In the genomic region with DNA sequence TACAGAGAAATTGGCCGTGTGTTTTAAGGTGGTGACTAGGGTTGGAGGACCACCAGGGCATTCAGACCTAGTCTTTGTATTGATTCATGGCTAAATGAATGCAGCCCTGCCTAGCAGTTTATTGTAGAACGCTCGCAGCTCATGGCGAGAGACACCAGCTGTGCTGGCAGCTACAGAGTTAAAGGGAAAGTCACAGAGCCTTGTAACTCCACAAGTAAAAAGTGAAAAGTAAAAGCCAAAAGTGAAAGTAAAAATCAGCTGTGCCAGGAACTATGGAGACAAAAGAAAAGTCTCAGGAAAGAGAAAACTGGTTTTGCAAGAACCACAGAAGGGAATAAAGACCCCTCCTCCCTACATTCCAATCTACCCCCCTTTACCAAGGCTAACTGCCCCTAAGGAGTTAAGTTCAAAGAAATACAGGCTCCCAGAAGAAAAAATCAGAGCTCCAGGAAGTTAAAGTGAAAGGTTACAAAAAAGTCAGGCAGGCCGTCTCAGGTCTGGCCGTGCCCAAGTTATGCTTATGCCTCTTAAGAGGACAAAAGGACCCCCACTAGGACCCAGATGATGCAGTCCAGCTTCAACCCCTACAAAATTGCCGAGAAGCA, we compare ENCODE assay signal across 8 cellular contexts. TPM values are rescaled to one million over a fixed set of nuclear protein-coding genes. Genes with fewer than 3 reads are reported as not detected.
DNase-seq lines count a peak whose midpoint lies in the region; ATAC-seq and TF ChIP-seq lines count a peak whose summit lies in the region.

No MANE protein-coding gene starts in this region.

- H3K4me3 Mint-ChIP-seq in CD8-positive, alpha-beta T cell, result no peak overlapping the region
- H3K4me3 Mint-ChIP-seq in activated T-helper 2 cell treated with anti-CD3 and anti-CD28 coated beads, Interferon-gamma antibody, Interleukin-2, Interleukin-4, amounts not matched to agents 10 μg/mL and 5 μg/mL and 100 μg/mL, durations not matched to agents 14 hours and 24 hours and 36 hours (ENCODE audit: low read depth), result no peak overlapping the region

- H3K27me3 ChIP-seq in CD8-positive, alpha-beta T cell (ENCODE audit: insufficient read depth, low read length), result no peaks in the 10 kb centered on the region
- no peaks in the 10 kb centered on the region for H3K27me3 ChIP-seq in rectal smooth muscle tissue (ENCODE audit: control insufficient read depth, insufficient read depth, low read length)

- H3K4me1 ChIP-seq in CD8-positive, alpha-beta T cell (ENCODE audit: insufficient read depth, low read length), result peaks cover 19% of the 10 kb centered on the region
- no peaks in the 10 kb centered on the region for H3K4me1 ChIP-seq in rectal smooth muscle tissue (ENCODE audit: control insufficient read depth, insufficient read depth, low read length)

- peak overlapping the region; percentile 19 for H3K9ac ChIP-seq in rectal smooth muscle tissue (ENCODE audit: low read length)

- H3K9me3 ChIP-seq in CD8-positive, alpha-beta T cell (ENCODE audit: low read length), result no peaks in the 10 kb centered on the region

- POLR2A ChIA-PET in CD8-positive, alpha-beta T cell (lab: Charles Lee), result interaction anchor here (1.3 to 1.7 kb wide), 3 partner anchors 28 to 55 kb away, joined by 4 to 12 read pairs (median 11); a partner anchor contains a TSS

- H3K4me3 ChIP-seq in CD8-positive, alpha-beta T cell (ENCODE audit: low read depth, low read length), result peak overlapping the region; percentile 78
- H3K4me3 ChIP-seq in HFF-Myc (replicated peaks; ENCODE audit: low read depth, low read length) (peak overlapping the region; percentile 39), rectal smooth muscle tissue (ENCODE audit: low read length) (peak overlapping the region; percentile 77)

- peak; percentile 49 for ATAC-seq in CD8-positive, alpha-beta T cell
- ATAC-seq in left cardiac atrium (peak; percentile 48 to 62), HG03469 (IDR thresholded peaks at IDR 0.05; ENCODE audit: unreplicated experiment) (no peak)

- peaks cover 5% of the 10 kb centered on the region for H3K36me3 ChIP-seq in CD8-positive, alpha-beta T cell (ENCODE audit: insufficient read depth, low read length)
- no peaks in the 10 kb centered on the region for H3K36me3 ChIP-seq in rectal smooth muscle tissue (ENCODE audit: control insufficient read depth, insufficient read depth, low read length)

- DNase-seq in CD8-positive, alpha-beta T cell, result peak in 4 of 7 experiments; percentile 13 to 58 (median 23)
- DNase-seq in HFF-Myc (ENCODE audit: extremely low read depth, low read depth) (no peak), left cardiac atrium (no peak), 8988T (no peak)
- peak; percentile 16 to 18 for DNase-seq in activated CD4-positive, alpha-beta T cell treated with anti-CD3 and anti-CD28 coated beads, Interleukin-2, amount 50 U/mL, for 48 hours
- DNase-seq in activated T-helper 2 cell treated with anti-CD3 and anti-CD28 coated beads, Interferon-gamma antibody, Interleukin-2, Interleukin-4, amounts not matched to agents 10 μg/mL and 5 μg/mL and 100 μg/mL, durations not matched to agents 14 hours and 24 hours and 36 hours (ENCODE audit: low spot score), result no peak

- no peak overlapping the region for H3K27ac Mint-ChIP-seq in CD8-positive, alpha-beta T cell
- H3K27ac Mint-ChIP-seq in activated T-helper 2 cell treated with anti-CD3 and anti-CD28 coated beads, Interferon-gamma antibody, Interleukin-2, Interleukin-4, amounts not matched to agents 10 μg/mL and 5 μg/mL and 100 μg/mL, durations not matched to agents 14 hours and 24 hours and 36 hours, result no peak overlapping the region

- H3K27me3 Mint-ChIP-seq in CD8-positive, alpha-beta T cell (ENCODE audit: low read depth), result no peaks in the 10 kb centered on the region
- peaks cover 2% of the 10 kb centered on the region for H3K27me3 Mint-ChIP-seq in activated T-helper 2 cell treated with anti-CD3 and anti-CD28 coated beads, Interferon-gamma antibody, Interleukin-2, Interleukin-4, amounts not matched to agents 10 μg/mL and 5 μg/mL and 100 μg/mL, durations not matched to agents 14 hours and 24 hours and 36 hours (ENCODE audit: low read depth)

- peaks cover 3% of the 10 kb centered on the region for H3K9me3 Mint-ChIP-seq in CD8-positive, alpha-beta T cell
- no peaks in the 10 kb centered on the region for H3K9me3 Mint-ChIP-seq in activated T-helper 2 cell treated with anti-CD3 and anti-CD28 coated beads, Interferon-gamma antibody, Interleukin-2, Interleukin-4, amounts not matched to agents 10 μg/mL and 5 μg/mL and 100 μg/mL, durations not matched to agents 14 hours and 24 hours and 36 hours

- intact Hi-C loops in CD8-positive, alpha-beta T cell (cut with DNase I, micrococcal nuclease), result loop anchor here (1.0 to 5.0 kb wide), 5 partner anchors 31 to 421 kb away; a partner anchor contains a TSS
- intact Hi-C loops in left cardiac atrium (cut with DNase I), result no loop called here
- intact Hi-C loops in activated T-helper 2 cell treated with anti-CD3 and anti-CD28 coated beads, Interferon-gamma antibody, Interleukin-2, Interleukin-4, amounts not matched to agents 10 μg/mL and 5 μg/mL and 100 μg/mL, durations not matched to agents 14 hours and 24 hours and 36 hours (cut with micrococcal nuclease), result loop anchor here (2.0 kb wide), 1 partner anchor 55 kb away; a partner anchor contains a TSS

- CTCF ChIA-PET in CD8-positive, alpha-beta T cell (lab: Charles Lee), result interaction anchor here (0.9 kb wide), 1 partner anchor 25 kb away, joined by 3 read pairs; no protein-coding TSS in a partner anchor

- peaks cover 13% of the 10 kb centered on the region for H3K36me3 Mint-ChIP-seq in CD8-positive, alpha-beta T cell
- H3K36me3 Mint-ChIP-seq in activated T-helper 2 cell treated with anti-CD3 and anti-CD28 coated beads, Interferon-gamma antibody, Interleukin-2, Interleukin-4, amounts not matched to agents 10 μg/mL and 5 μg/mL and 100 μg/mL, durations not matched to agents 14 hours and 24 hours and 36 hours (ENCODE audit: low read depth), result no peaks in the 10 kb centered on the region

- TF ChIP-seq CTCF in CD8-positive, alpha-beta T cell (IDR thresholded peaks at IDR 0.05), result no peak
- no peak for TF ChIP-seq CTCF in HFF-Myc (IDR thresholded peaks at IDR 0.05; ENCODE audit: low read depth, low read length, missing control alignments)

- H3K27ac ChIP-seq in CD8-positive, alpha-beta T cell (ENCODE audit: low read depth, low read length), result peak overlapping the region; percentile 68
- H3K27ac ChIP-seq in rectal smooth muscle tissue (ENCODE audit: low read depth, low read length), result peak overlapping the region; percentile 83

- H3K4me1 Mint-ChIP-seq in CD8-positive, alpha-beta T cell (ENCODE audit: low read depth), result no peaks in the 10 kb centered on the region
- no peaks in the 10 kb centered on the region for H3K4me1 Mint-ChIP-seq in activated T-helper 2 cell treated with anti-CD3 and anti-CD28 coated beads, Interferon-gamma antibody, Interleukin-2, Interleukin-4, amounts not matched to agents 10 μg/mL and 5 μg/mL and 100 μg/mL, durations not matched to agents 14 hours and 24 hours and 36 hours (ENCODE audit: low read depth)

RNA-seq across cellular contexts. Expression of a gene that starts 46.4 kb away (rescaled TPM):
- total RNA-seq in CD8-positive, alpha-beta T cell, result 10 to 100 TPM; 34.3 to 40.8 TPM
- total RNA-seq in left cardiac atrium, result 10 to 100 TPM; 13.5 to 20.4 TPM
- 45.5 and 51.4 TPM in 2 replicates for total RNA-seq in activated T-helper 2 cell treated with anti-CD3 and anti-CD28 coated beads, Interferon-gamma antibody, Interleukin-2, Interleukin-4, amounts not matched to agents 10 μg/mL and 5 μg/mL and 100 μg/mL, durations not matched to agents 14 hours and 24 hours and 36 hours

RNA-seq across cellular contexts. Expression of a gene that starts 47.0 kb away (rescaled TPM):
- 1 to 10 TPM; 1.5 to 1.7 TPM for total RNA-seq in CD8-positive, alpha-beta T cell
- total RNA-seq in left cardiac atrium, result under 1 TPM in 1 of 2 donors, not detected in 1; 0.08 TPM
- total RNA-seq in activated T-helper 2 cell treated with anti-CD3 and anti-CD28 coated beads, Interferon-gamma antibody, Interleukin-2, Interleukin-4, amounts not matched to agents 10 μg/mL and 5 μg/mL and 100 μg/mL, durations not matched to agents 14 hours and 24 hours and 36 hours, result 1.6 and 3.1 TPM in 2 replicates

RNA-seq across cellular contexts. Expression of a gene that starts 54.9 kb away (rescaled TPM):
- 10 to 100 TPM; 26.0 to 26.1 TPM for total RNA-seq in CD8-positive, alpha-beta T cell
- 100 to 1,000 TPM; 711 to 792 TPM for total RNA-seq in left cardiac atrium
- 104 and 108 TPM in 2 replicates for total RNA-seq in activated T-helper 2 cell treated with anti-CD3 and anti-CD28 coated beads, Interferon-gamma antibody, Interleukin-2, Interleukin-4, amounts not matched to agents 10 μg/mL and 5 μg/mL and 100 μg/mL, durations not matched to agents 14 hours and 24 hours and 36 hours

RNA-seq across cellular contexts. Expression of a gene that starts 55.2 kb away (rescaled TPM):
- 10 to 100 TPM; 66.8 to 69.4 TPM for total RNA-seq in CD8-positive, alpha-beta T cell
- 100 to 1,000 TPM; 330 to 349 TPM for total RNA-seq in left cardiac atrium
- total RNA-seq in activated T-helper 2 cell treated with anti-CD3 and anti-CD28 coated beads, Interferon-gamma antibody, Interleukin-2, Interleukin-4, amounts not matched to agents 10 μg/mL and 5 μg/mL and 100 μg/mL, durations not matched to agents 14 hours and 24 hours and 36 hours, result 134 and 137 TPM in 2 replicates

Comparison
In these comparisons a context has a peak if more than half of its experiments do, and no peak if none do; other contexts are left out.
1. DNase-seq: peak in CD8-positive, alpha-beta T cell (4 of 7) and activated CD4-positive, alpha-beta T cell treated with anti-CD3 and anti-CD28 coated beads, Interleukin-2, amount 50 U/mL, for 48 hours (2 of 2); none in HFF-Myc (single experiment), left cardiac atrium (single experiment), 8988T (single experiment) and activated T-helper 2 cell treated with anti-CD3 and anti-CD28 coated beads, Interferon-gamma antibody, Interleukin-2, Interleukin-4, amounts not matched to agents 10 μg/mL and 5 μg/mL and 100 μg/mL, durations not matched to agents 14 hours and 24 hours and 36 hours (single experiment).
2. intact Hi-C loops: an anchor here in CD8-positive, alpha-beta T cell (1.0 to 5.0 kb wide) and activated T-helper 2 cell treated with anti-CD3 and anti-CD28 coated beads, Interferon-gamma antibody, Interleukin-2, Interleukin-4, amounts not matched to agents 10 μg/mL and 5 μg/mL and 100 μg/mL, durations not matched to agents 14 hours and 24 hours and 36 hours (2.0 kb wide); none called in left cardiac atrium.
3. Peak in every context shown above with its lines, with median percentiles within 50 percentile points of each other: H3K4me3 ChIP-seq.